In the genomic region with DNA sequence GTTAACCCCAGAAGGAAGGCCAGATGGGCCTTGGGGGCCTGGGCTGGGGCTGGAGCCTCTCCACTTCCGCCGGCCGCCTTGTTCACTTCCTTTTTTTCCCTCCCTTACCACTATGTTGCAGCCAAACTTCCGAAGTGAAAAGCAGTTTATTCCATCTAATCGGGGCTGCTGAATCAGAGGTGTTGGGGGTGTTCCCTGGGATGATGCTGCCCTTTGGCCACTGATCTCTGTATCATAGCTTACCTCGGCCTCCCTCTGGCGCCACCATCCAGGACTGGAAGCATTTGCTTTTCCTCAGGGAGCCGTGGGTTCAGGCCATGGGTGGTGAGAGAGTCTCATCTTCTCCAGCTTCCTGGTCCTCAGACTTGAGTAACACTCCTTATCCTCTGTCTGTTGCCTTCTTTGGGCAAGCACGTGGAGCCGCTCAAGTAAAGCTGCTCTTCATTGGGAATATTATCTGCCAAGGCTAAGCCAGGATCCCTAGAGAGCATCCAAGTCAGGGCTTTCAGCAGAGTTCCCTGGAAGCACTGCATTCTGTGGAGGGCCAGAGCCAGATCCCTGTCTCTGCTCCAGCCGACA, we compare ENCODE assay signal across 2 cellular contexts.
TF ChIP-seq lines count a peak whose summit lies in the region.

No MANE protein-coding gene starts in this region.

TF ChIP-seq in GM23338, 12 proteins besides CTCF, POLR2A, EP300 and RAD21 (continued from another document):
- TF ChIP-seq, protein P1, sequence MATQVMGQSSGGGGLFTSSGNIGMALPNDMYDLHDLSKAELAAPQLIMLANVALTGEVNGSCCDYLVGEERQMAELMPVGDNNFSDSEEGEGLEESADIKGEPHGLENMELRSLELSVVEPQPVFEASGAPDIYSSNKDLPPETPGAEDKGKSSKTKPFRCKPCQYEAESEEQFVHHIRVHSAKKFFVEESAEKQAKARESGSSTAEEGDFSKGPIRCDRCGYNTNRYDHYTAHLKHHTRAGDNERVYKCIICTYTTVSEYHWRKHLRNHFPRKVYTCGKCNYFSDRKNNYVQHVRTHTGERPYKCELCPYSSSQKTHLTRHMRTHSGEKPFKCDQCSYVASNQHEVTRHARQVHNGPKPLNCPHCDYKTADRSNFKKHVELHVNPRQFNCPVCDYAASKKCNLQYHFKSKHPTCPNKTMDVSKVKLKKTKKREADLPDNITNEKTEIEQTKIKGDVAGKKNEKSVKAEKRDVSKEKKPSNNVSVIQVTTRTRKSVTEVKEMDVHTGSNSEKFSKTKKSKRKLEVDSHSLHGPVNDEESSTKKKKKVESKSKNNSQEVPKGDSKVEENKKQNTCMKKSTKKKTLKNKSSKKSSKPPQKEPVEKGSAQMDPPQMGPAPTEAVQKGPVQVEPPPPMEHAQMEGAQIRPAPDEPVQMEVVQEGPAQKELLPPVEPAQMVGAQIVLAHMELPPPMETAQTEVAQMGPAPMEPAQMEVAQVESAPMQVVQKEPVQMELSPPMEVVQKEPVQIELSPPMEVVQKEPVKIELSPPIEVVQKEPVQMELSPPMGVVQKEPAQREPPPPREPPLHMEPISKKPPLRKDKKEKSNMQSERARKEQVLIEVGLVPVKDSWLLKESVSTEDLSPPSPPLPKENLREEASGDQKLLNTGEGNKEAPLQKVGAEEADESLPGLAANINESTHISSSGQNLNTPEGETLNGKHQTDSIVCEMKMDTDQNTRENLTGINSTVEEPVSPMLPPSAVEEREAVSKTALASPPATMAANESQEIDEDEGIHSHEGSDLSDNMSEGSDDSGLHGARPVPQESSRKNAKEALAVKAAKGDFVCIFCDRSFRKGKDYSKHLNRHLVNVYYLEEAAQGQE (IDR thresholded peaks at IDR 0.05; ENCODE audit: unreplicated experiment), result no peak
- TF ChIP-seq EZH2 (IDR thresholded peaks at IDR 0.05; ENCODE audit: low read depth, unreplicated experiment), result no peak

TF ChIP-seq in WTC11, 78 proteins besides CTCF, POLR2A, EP300 and RAD21 (continued from another document):
- TF ChIP-seq, protein P2, sequence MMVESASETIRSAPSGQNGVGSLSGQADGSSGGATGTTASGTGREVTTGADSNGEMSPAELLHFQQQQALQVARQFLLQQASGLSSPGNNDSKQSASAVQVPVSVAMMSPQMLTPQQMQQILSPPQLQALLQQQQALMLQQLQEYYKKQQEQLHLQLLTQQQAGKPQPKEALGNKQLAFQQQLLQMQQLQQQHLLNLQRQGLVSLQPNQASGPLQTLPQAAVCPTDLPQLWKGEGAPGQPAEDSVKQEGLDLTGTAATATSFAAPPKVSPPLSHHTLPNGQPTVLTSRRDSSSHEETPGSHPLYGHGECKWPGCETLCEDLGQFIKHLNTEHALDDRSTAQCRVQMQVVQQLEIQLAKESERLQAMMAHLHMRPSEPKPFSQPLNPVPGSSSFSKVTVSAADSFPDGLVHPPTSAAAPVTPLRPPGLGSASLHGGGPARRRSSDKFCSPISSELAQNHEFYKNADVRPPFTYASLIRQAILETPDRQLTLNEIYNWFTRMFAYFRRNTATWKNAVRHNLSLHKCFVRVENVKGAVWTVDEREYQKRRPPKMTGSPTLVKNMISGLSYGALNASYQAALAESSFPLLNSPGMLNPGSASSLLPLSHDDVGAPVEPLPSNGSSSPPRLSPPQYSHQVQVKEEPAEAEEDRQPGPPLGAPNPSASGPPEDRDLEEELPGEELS (CRISPR knock-in tag; IDR thresholded peaks at IDR 0.05), result no peak
- TF ChIP-seq, protein P3, sequence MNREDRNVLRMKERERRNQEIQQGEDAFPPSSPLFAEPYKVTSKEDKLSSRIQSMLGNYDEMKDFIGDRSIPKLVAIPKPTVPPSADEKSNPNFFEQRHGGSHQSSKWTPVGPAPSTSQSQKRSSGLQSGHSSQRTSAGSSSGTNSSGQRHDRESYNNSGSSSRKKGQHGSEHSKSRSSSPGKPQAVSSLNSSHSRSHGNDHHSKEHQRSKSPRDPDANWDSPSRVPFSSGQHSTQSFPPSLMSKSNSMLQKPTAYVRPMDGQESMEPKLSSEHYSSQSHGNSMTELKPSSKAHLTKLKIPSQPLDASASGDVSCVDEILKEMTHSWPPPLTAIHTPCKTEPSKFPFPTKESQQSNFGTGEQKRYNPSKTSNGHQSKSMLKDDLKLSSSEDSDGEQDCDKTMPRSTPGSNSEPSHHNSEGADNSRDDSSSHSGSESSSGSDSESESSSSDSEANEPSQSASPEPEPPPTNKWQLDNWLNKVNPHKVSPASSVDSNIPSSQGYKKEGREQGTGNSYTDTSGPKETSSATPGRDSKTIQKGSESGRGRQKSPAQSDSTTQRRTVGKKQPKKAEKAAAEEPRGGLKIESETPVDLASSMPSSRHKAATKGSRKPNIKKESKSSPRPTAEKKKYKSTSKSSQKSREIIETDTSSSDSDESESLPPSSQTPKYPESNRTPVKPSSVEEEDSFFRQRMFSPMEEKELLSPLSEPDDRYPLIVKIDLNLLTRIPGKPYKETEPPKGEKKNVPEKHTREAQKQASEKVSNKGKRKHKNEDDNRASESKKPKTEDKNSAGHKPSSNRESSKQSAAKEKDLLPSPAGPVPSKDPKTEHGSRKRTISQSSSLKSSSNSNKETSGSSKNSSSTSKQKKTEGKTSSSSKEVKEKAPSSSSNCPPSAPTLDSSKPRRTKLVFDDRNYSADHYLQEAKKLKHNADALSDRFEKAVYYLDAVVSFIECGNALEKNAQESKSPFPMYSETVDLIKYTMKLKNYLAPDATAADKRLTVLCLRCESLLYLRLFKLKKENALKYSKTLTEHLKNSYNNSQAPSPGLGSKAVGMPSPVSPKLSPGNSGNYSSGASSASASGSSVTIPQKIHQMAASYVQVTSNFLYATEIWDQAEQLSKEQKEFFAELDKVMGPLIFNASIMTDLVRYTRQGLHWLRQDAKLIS (CRISPR knock-in tag; IDR thresholded peaks at IDR 0.05; ENCODE audit: borderline replicate concordance), result no peak
- no peak for TF ChIP-seq NFATC4 (CRISPR knock-in tag; IDR thresholded peaks at IDR 0.05)
- no peak for TF ChIP-seq JAZF1 (CRISPR knock-in tag; IDR thresholded peaks at IDR 0.05)
- TF ChIP-seq CREM (CRISPR knock-in tag; IDR thresholded peaks at IDR 0.05), result no peak
- TF ChIP-seq ZNF423 (CRISPR knock-in tag; IDR thresholded peaks at IDR 0.05), result no peak
TF ChIP-seq in WTC11: peak in this region for 0.
